ENCODE assay signal across 1 cellular context in genomic region chr6:108002365-108003221, GRCh38.
TF ChIP-seq lines count a peak whose summit lies in the region.

No MANE protein-coding gene starts in this region.

TF ChIP-seq in HepG2, 621 proteins besides CTCF, POLR2A, EP300 and RAD21 (continued from another document and continues in another):
- no peak for TF ChIP-seq ZKSCAN8 (CRISPR knock-in tag; IDR thresholded peaks at IDR 0.05; ENCODE audit: borderline replicate concordance)
- no peak for TF ChIP-seq HNRNPL (IDR thresholded peaks at IDR 0.05; ENCODE audit: low read depth, low read length)
- TF ChIP-seq, protein P1, sequence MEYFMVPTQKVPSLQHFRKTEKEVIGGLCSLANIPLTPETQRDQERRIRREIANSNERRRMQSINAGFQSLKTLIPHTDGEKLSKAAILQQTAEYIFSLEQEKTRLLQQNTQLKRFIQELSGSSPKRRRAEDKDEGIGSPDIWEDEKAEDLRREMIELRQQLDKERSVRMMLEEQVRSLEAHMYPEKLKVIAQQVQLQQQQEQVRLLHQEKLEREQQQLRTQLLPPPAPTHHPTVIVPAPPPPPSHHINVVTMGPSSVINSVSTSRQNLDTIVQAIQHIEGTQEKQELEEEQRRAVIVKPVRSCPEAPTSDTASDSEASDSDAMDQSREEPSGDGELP (IDR thresholded peaks at IDR 0.05; ENCODE audit: borderline replicate concordance, low read depth): peak; percentile 98
- TF ChIP-seq NKX3-1 (CRISPR knock-in tag; IDR thresholded peaks at IDR 0.05): no peak
- TF ChIP-seq, protein P2, sequence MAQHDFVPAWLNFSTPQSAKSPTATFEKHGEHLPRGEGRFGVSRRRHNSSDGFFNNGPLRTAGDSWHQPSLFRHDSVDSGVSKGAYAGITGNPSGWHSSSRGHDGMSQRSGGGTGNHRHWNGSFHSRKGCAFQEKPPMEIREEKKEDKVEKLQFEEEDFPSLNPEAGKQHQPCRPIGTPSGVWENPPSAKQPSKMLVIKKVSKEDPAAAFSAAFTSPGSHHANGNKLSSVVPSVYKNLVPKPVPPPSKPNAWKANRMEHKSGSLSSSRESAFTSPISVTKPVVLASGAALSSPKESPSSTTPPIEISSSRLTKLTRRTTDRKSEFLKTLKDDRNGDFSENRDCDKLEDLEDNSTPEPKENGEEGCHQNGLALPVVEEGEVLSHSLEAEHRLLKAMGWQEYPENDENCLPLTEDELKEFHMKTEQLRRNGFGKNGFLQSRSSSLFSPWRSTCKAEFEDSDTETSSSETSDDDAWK (CRISPR knock-in tag; IDR thresholded peaks at IDR 0.05): no peak
- no peak for TF ChIP-seq HDAC6 (IDR thresholded peaks at IDR 0.05; ENCODE audit: low read depth, low read length)
- TF ChIP-seq GATAD1 (CRISPR knock-in tag; IDR thresholded peaks at IDR 0.05): no peak
- no peak for TF ChIP-seq ZBTB42 (CRISPR knock-in tag; IDR thresholded peaks at IDR 0.05)
- no peak for TF ChIP-seq ATAD3A (CRISPR knock-in tag; IDR thresholded peaks at IDR 0.05)
- no peak for TF ChIP-seq HOXD1 (CRISPR knock-in tag; IDR thresholded peaks at IDR 0.05)
- TF ChIP-seq ZNF496 (CRISPR knock-in tag; IDR thresholded peaks at IDR 0.05; ENCODE audit: insufficient replicate concordance): no peak
- no peak for TF ChIP-seq ZSCAN20 (CRISPR knock-in tag; IDR thresholded peaks at IDR 0.05; ENCODE audit: borderline replicate concordance)
- TF ChIP-seq, protein P3, sequence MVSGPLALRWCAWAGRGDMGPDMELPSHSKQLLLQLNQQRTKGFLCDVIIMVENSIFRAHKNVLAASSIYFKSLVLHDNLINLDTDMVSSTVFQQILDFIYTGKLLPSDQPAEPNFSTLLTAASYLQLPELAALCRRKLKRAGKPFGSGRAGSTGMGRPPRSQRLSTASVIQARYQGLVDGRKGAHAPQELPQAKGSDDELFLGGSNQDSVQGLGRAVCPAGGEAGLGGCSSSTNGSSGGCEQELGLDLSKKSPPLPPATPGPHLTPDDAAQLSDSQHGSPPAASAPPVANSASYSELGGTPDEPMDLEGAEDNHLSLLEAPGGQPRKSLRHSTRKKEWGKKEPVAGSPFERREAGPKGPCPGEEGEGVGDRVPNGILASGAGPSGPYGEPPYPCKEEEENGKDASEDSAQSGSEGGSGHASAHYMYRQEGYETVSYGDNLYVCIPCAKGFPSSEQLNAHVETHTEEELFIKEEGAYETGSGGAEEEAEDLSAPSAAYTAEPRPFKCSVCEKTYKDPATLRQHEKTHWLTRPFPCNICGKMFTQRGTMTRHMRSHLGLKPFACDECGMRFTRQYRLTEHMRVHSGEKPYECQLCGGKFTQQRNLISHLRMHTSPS (CRISPR knock-in tag; IDR thresholded peaks at IDR 0.05; ENCODE audit: low read depth): no peak
- TF ChIP-seq ZBTB7A (CRISPR knock-in tag; IDR thresholded peaks at IDR 0.05): no peak
- TF ChIP-seq ZNF597 (CRISPR knock-in tag; IDR thresholded peaks at IDR 0.05): no peak
- TF ChIP-seq, protein P4, sequence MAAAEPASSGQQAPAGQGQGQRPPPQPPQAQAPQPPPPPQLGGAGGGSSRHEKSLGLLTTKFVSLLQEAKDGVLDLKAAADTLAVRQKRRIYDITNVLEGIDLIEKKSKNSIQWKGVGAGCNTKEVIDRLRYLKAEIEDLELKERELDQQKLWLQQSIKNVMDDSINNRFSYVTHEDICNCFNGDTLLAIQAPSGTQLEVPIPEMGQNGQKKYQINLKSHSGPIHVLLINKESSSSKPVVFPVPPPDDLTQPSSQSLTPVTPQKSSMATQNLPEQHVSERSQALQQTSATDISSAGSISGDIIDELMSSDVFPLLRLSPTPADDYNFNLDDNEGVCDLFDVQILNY (CRISPR knock-in tag; conservative IDR thresholded peaks at IDR 0.05): no peak
- TF ChIP-seq HMGXB3 (CRISPR knock-in tag; IDR thresholded peaks at IDR 0.05; ENCODE audit: borderline replicate concordance): no peak
- no peak for TF ChIP-seq ZNF75D (CRISPR knock-in tag; IDR thresholded peaks at IDR 0.05; ENCODE audit: borderline replicate concordance)
- TF ChIP-seq ZNF350 (CRISPR knock-in tag; IDR thresholded peaks at IDR 0.05; ENCODE audit: borderline replicate concordance, low read depth): 0 out of 2 replicates have a peak, but pooled peaks have one; percentile 25
- TF ChIP-seq HNF4A (CRISPR knock-in tag; IDR thresholded peaks at IDR 0.05): peak; percentile 83
- TF ChIP-seq ZNF879 (CRISPR knock-in tag; IDR thresholded peaks at IDR 0.05): no peak
- TF ChIP-seq, protein P5, sequence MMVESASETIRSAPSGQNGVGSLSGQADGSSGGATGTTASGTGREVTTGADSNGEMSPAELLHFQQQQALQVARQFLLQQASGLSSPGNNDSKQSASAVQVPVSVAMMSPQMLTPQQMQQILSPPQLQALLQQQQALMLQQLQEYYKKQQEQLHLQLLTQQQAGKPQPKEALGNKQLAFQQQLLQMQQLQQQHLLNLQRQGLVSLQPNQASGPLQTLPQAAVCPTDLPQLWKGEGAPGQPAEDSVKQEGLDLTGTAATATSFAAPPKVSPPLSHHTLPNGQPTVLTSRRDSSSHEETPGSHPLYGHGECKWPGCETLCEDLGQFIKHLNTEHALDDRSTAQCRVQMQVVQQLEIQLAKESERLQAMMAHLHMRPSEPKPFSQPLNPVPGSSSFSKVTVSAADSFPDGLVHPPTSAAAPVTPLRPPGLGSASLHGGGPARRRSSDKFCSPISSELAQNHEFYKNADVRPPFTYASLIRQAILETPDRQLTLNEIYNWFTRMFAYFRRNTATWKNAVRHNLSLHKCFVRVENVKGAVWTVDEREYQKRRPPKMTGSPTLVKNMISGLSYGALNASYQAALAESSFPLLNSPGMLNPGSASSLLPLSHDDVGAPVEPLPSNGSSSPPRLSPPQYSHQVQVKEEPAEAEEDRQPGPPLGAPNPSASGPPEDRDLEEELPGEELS (CRISPR knock-in tag; IDR thresholded peaks at IDR 0.05): peak; percentile 61
- no peak for TF ChIP-seq REL (CRISPR knock-in tag; conservative IDR thresholded peaks at IDR 0.05)
- no peak for TF ChIP-seq ZFP36L2 (CRISPR knock-in tag; IDR thresholded peaks at IDR 0.05)
- TF ChIP-seq ZSCAN31 (CRISPR knock-in tag; IDR thresholded peaks at IDR 0.05; ENCODE audit: low read depth): no peak
- no peak for TF ChIP-seq MAFG (CRISPR knock-in tag; IDR thresholded peaks at IDR 0.05)
- TF ChIP-seq, protein P6, sequence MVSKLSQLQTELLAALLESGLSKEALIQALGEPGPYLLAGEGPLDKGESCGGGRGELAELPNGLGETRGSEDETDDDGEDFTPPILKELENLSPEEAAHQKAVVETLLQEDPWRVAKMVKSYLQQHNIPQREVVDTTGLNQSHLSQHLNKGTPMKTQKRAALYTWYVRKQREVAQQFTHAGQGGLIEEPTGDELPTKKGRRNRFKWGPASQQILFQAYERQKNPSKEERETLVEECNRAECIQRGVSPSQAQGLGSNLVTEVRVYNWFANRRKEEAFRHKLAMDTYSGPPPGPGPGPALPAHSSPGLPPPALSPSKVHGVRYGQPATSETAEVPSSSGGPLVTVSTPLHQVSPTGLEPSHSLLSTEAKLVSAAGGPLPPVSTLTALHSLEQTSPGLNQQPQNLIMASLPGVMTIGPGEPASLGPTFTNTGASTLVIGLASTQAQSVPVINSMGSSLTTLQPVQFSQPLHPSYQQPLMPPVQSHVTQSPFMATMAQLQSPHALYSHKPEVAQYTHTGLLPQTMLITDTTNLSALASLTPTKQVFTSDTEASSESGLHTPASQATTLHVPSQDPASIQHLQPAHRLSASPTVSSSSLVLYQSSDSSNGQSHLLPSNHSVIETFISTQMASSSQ (IDR thresholded peaks at IDR 0.05; ENCODE audit: low read depth): 0 out of 2 replicates have a peak, but pooled peaks have one; percentile 11
- TF ChIP-seq, protein P6 (CRISPR knock-in tag; IDR thresholded peaks at IDR 0.05; ENCODE audit: borderline replicate concordance): no peak
- no peak for TF ChIP-seq HOXA7 (CRISPR knock-in tag; IDR thresholded peaks at IDR 0.05)
- no peak for TF ChIP-seq ZBTB43 (CRISPR knock-in tag; conservative IDR thresholded peaks at IDR 0.05)
- TF ChIP-seq ZNF160 (CRISPR knock-in tag; IDR thresholded peaks at IDR 0.05): no peak
- TF ChIP-seq PCBP2 (optimal IDR thresholded peaks at IDR 0.05; ENCODE audit: low read depth, low read length, poor library complexity, severe bottlenecking): no peak
- TF ChIP-seq ZNF713 (CRISPR knock-in tag; IDR thresholded peaks at IDR 0.05): no peak
- no peak for TF ChIP-seq ARNT2 (CRISPR knock-in tag; IDR thresholded peaks at IDR 0.05; ENCODE audit: low read depth)
- TF ChIP-seq ZNF556 (CRISPR knock-in tag; IDR thresholded peaks at IDR 0.05; ENCODE audit: borderline replicate concordance): no peak
- TF ChIP-seq ZNF570 (CRISPR knock-in tag; IDR thresholded peaks at IDR 0.05; ENCODE audit: borderline replicate concordance): no peak
- no peak for TF ChIP-seq SRSF9 (IDR thresholded peaks at IDR 0.05; ENCODE audit: borderline replicate concordance, insufficient read depth, low read depth, low read length, poor library complexity, severe bottlenecking)
- no peak for TF ChIP-seq ZNF446 (CRISPR knock-in tag; IDR thresholded peaks at IDR 0.05)
- TF ChIP-seq, protein P7, sequence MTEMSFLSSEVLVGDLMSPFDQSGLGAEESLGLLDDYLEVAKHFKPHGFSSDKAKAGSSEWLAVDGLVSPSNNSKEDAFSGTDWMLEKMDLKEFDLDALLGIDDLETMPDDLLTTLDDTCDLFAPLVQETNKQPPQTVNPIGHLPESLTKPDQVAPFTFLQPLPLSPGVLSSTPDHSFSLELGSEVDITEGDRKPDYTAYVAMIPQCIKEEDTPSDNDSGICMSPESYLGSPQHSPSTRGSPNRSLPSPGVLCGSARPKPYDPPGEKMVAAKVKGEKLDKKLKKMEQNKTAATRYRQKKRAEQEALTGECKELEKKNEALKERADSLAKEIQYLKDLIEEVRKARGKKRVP (CRISPR knock-in tag; IDR thresholded peaks at IDR 0.05): no peak
- no peak for TF ChIP-seq ATF7-NPFF (CRISPR knock-in tag; IDR thresholded peaks at IDR 0.05; ENCODE audit: low read depth)
- TF ChIP-seq, protein P8, sequence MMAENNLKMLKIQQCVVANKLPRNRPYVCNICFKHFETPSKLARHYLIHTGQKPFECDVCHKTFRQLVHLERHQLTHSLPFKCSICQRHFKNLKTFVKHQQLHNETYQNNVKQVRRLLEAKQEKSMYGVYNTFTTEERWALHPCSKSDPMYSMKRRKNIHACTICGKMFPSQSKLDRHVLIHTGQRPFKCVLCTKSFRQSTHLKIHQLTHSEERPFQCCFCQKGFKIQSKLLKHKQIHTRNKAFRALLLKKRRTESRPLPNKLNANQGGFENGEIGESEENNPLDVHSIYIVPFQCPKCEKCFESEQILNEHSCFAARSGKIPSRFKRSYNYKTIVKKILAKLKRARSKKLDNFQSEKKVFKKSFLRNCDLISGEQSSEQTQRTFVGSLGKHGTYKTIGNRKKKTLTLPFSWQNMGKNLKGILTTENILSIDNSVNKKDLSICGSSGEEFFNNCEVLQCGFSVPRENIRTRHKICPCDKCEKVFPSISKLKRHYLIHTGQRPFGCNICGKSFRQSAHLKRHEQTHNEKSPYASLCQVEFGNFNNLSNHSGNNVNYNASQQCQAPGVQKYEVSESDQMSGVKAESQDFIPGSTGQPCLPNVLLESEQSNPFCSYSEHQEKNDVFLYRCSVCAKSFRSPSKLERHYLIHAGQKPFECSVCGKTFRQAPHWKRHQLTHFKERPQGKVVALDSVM (CRISPR knock-in tag; IDR thresholded peaks at IDR 0.05): no peak
